12 cellular contexts compared by ENCODE assay signal in genomic region chr10:22317771-22318565, GRCh38. TPM values are rescaled to one million over a fixed set of nuclear protein-coding genes. Genes with fewer than 3 reads are reported as not detected.
DNase-seq lines count a peak whose midpoint lies in the region; ATAC-seq and TF ChIP-seq lines count a peak whose summit lies in the region.
"Had no signal": no experiment of that assay in that cellular context is flagged by ENCODE, and none has a peak within 500 bp of the region (broad histone marks: within the 10 kb centered on the region; RNA-seq: fewer than 3 reads in every experiment).

No MANE protein-coding gene starts in this region.

- no peak for DNase-seq in activated CD8-positive, alpha-beta memory T cell treated with anti-CD3 and anti-CD28 coated beads, Interleukin-2, amount 10 ng/mL, durations not matched to agents 7 days and 5 days
- no peak for DNase-seq in activated CD8-positive, alpha-beta memory T cell treated with anti-CD3 and anti-CD28 coated beads, Interleukin-2, amount 50 U/mL, for 48 hours
- DNase-seq in SJCRH30 (no peak), glutamatergic neuron (no peak), upper lobe of left lung (no peak), heart right ventricle (no peak), NCI-H128 (lab: John Stamatoyannopoulos, UW; ENCODE audit: unreplicated experiment) (no peak)
- DNase-seq in stimulated activated effector memory CD8-positive, alpha-beta T cell treated with anti-CD3 and anti-CD28 coated beads, Interleukin-12 subunit alpha, Interleukin-12 subunit beta, amount 100 ng/mL, for 72 hours (ENCODE audit: low spot score in 2 of 2) = no peak
- DNase-seq: NCI-H1930; small intestine; stimulated activated naive CD4-positive, alpha-beta T cell had no signal

- H3K4me3 Mint-ChIP-seq in activated CD8-positive, alpha-beta memory T cell treated with anti-CD3 and anti-CD28 coated beads, Interleukin-2, amount 10 ng/mL, durations not matched to agents 7 days and 5 days = peak overlapping the region; percentile 93
- peak overlapping the region; percentile 55 for H3K4me3 Mint-ChIP-seq in glutamatergic neuron (ENCODE audit: unreplicated experiment)
- H3K4me3 Mint-ChIP-seq in stimulated activated effector memory CD8-positive, alpha-beta T cell treated with anti-CD3 and anti-CD28 coated beads, Interleukin-12 subunit alpha, Interleukin-12 subunit beta, amount 100 ng/mL, for 72 hours = peak overlapping the region; percentile 87

- H3K4me1 ChIP-seq in SJCRH30 = peaks cover 16% of the 10 kb centered on the region
- peaks cover 24 to 41% (median 29%) of the 10 kb centered on the region in 4 donors for H3K4me1 ChIP-seq in upper lobe of left lung
- peaks cover under 1 to 50% (median 44%) of the 10 kb centered on the region in 9 donors for H3K4me1 ChIP-seq in heart right ventricle

- peaks cover 48% of the 10 kb centered on the region for H3K4me1 Mint-ChIP-seq in activated CD8-positive, alpha-beta memory T cell treated with anti-CD3 and anti-CD28 coated beads, Interleukin-2, amount 10 ng/mL, durations not matched to agents 7 days and 5 days
- peaks cover 10% of the 10 kb centered on the region for H3K4me1 Mint-ChIP-seq in glutamatergic neuron (ENCODE audit: low read depth, unreplicated experiment)
- peaks cover 27% of the 10 kb centered on the region for H3K4me1 Mint-ChIP-seq in stimulated activated effector memory CD8-positive, alpha-beta T cell treated with anti-CD3 and anti-CD28 coated beads, Interleukin-12 subunit alpha, Interleukin-12 subunit beta, amount 100 ng/mL, for 72 hours

- peaks cover 6% of the 10 kb centered on the region for H3K27me3 ChIP-seq in SJCRH30
- peaks cover 0 to 3% (median 1%) of the 10 kb centered on the region in 4 donors for H3K27me3 ChIP-seq in upper lobe of left lung
- H3K27me3 ChIP-seq in heart right ventricle = peaks cover 0 to 11% (median 0%) of the 10 kb centered on the region in 7 donors

- no peak for TF ChIP-seq EP300 in upper lobe of left lung (IDR thresholded peaks at IDR 0.05)

- H3K27ac ChIP-seq in SJCRH30 (no peak overlapping the region), upper lobe of left lung (no peak overlapping the region), heart right ventricle (no peak overlapping the region)
- H3K27ac ChIP-seq: SJSA1 had no signal

- no peaks in the 10 kb centered on the region for H3K9me3 Mint-ChIP-seq in activated CD8-positive, alpha-beta memory T cell treated with anti-CD3 and anti-CD28 coated beads, Interleukin-2, amount 10 ng/mL, durations not matched to agents 7 days and 5 days (ENCODE audit: low read depth)
- H3K9me3 Mint-ChIP-seq in glutamatergic neuron (ENCODE audit: unreplicated experiment) = peaks cover 20% of the 10 kb centered on the region
- no peaks in the 10 kb centered on the region for H3K9me3 Mint-ChIP-seq in stimulated activated effector memory CD8-positive, alpha-beta T cell treated with anti-CD3 and anti-CD28 coated beads, Interleukin-12 subunit alpha, Interleukin-12 subunit beta, amount 100 ng/mL, for 72 hours

- H3K9me3 ChIP-seq in SJCRH30 (replicated peaks) (no peaks in the 10 kb centered on the region), upper lobe of left lung (no peaks in the 10 kb centered on the region), heart right ventricle (no peaks in the 10 kb centered on the region)
- H3K9me3 ChIP-seq: SJSA1 had no signal

- TF ChIP-seq CTCF in glutamatergic neuron (IDR thresholded peaks at IDR 0.05; ENCODE audit: partially characterized antibody, unreplicated experiment) (no peak), upper lobe of left lung (IDR thresholded peaks at IDR 0.05) (no peak), heart right ventricle (IDR thresholded peaks at IDR 0.05) (no peak)

- peak overlapping the region; percentile 28 for H3K27ac Mint-ChIP-seq in activated CD8-positive, alpha-beta memory T cell treated with anti-CD3 and anti-CD28 coated beads, Interleukin-2, amount 10 ng/mL, durations not matched to agents 7 days and 5 days
- H3K27ac Mint-ChIP-seq in glutamatergic neuron (ENCODE audit: unreplicated experiment) = no peak overlapping the region
- H3K27ac Mint-ChIP-seq in stimulated activated effector memory CD8-positive, alpha-beta T cell treated with anti-CD3 and anti-CD28 coated beads, Interleukin-12 subunit alpha, Interleukin-12 subunit beta, amount 100 ng/mL, for 72 hours = peak overlapping the region; percentile 94

- ATAC-seq in activated CD8-positive, alpha-beta memory T cell treated with anti-CD3 and anti-CD28 coated beads, Interleukin-2, amount 10 ng/mL, durations not matched to agents 7 days and 5 days = no peak
- ATAC-seq in stimulated activated effector memory CD8-positive, alpha-beta T cell treated with anti-CD3 and anti-CD28 coated beads, Interleukin-12 subunit alpha, Interleukin-12 subunit beta, amount 100 ng/mL, for 72 hours = no peak
- no peak for ATAC-seq in upper lobe of left lung (ENCODE audit: low FRiP score in 2 of 2)
- ATAC-seq in heart right ventricle = no peak

- CTCF ChIA-PET in activated CD8-positive, alpha-beta memory T cell treated with anti-CD3 and anti-CD28 coated beads, Interleukin-2, amount 10 ng/mL, durations not matched to agents 7 days and 5 days (lab: Charles Lee) = interaction anchor here (0.7 to 3.4 kb wide), 2 partner anchors 21 to 52 kb away, joined by 3 to 13 read pairs; no protein-coding TSS in a partner anchor

- 0 out of 2 replicates have a peak, but pooled peaks cover 2% of the 10 kb centered on the region for H3K36me3 ChIP-seq in SJCRH30
- no peaks in the 10 kb centered on the region for H3K36me3 ChIP-seq in upper lobe of left lung
- no peaks in the 10 kb centered on the region for H3K36me3 ChIP-seq in heart right ventricle

- no peak for TF ChIP-seq POLR2A in upper lobe of left lung (IDR thresholded peaks at IDR 0.05)

- H3K36me3 Mint-ChIP-seq in activated CD8-positive, alpha-beta memory T cell treated with anti-CD3 and anti-CD28 coated beads, Interleukin-2, amount 10 ng/mL, durations not matched to agents 7 days and 5 days = peaks cover 20% of the 10 kb centered on the region
- peaks cover 4% of the 10 kb centered on the region for H3K36me3 Mint-ChIP-seq in glutamatergic neuron (ENCODE audit: unreplicated experiment)
- H3K36me3 Mint-ChIP-seq in stimulated activated effector memory CD8-positive, alpha-beta T cell treated with anti-CD3 and anti-CD28 coated beads, Interleukin-12 subunit alpha, Interleukin-12 subunit beta, amount 100 ng/mL, for 72 hours = peaks cover 46% of the 10 kb centered on the region

- intact Hi-C loops in heart right ventricle (cut with DNase I) = loop anchor here in 8 of 10 donors (2.0 to 10.0 kb wide), 9 partner anchors 63 to 316 kb away; partner anchors contain the start of gene DNAJC1 (in 5 of the 8)

- WGBS in upper lobe of left lung, 2 donors = 86 to 92% methylated on average over 6 of the region's 6 CpGs
- WGBS in heart right ventricle, 2 donors = 82 to 83% methylated on average over 6 of the region's 6 CpGs

- H3K27me3 Mint-ChIP-seq in activated CD8-positive, alpha-beta memory T cell treated with anti-CD3 and anti-CD28 coated beads, Interleukin-2, amount 10 ng/mL, durations not matched to agents 7 days and 5 days = peaks cover 18% of the 10 kb centered on the region
- H3K27me3 Mint-ChIP-seq in glutamatergic neuron (ENCODE audit: unreplicated experiment) = peaks cover 28% of the 10 kb centered on the region

- peak overlapping the region; percentile 97 for H3K4me3 ChIP-seq in SJCRH30
- no peak overlapping the region for H3K4me3 ChIP-seq in upper lobe of left lung
- peak overlapping the region in 4 of 10 donors; percentile 83 to 96 (median 86) for H3K4me3 ChIP-seq in heart right ventricle

RNA-seq across cellular contexts. Expression of gene COMMD3, which starts 1.8 kb away (rescaled TPM):
- 100 to 1,000 TPM in 1 of 2 experiments, 10 to 100 TPM in 1; 70.6 to 103 TPM for total RNA-seq in activated CD8-positive, alpha-beta memory T cell treated with anti-CD3 and anti-CD28 coated beads, Interleukin-2, amount 10 ng/mL, durations not matched to agents 7 days and 5 days
- 47.7 and 49.7 TPM in 2 replicates for total RNA-seq in SJCRH30 (2014; rRNA removed; shearing (Covaris generic))
- total RNA-seq in glutamatergic neuron (ENCODE audit: unreplicated experiment) (31.7 TPM), upper lobe of left lung (100 to 1,000 TPM in 1 of 6 donors, 10 to 100 TPM in 5; 11.0 to 312 (median 39.6) TPM), heart right ventricle (10 to 100 TPM; 72.7 to 95.0 (median 80.6) TPM)
- polyA plus RNA-seq in heart right ventricle = 10 to 100 TPM; 62.2 to 84.9 TPM

RNA-seq across cellular contexts. Expression of gene BMI1, which starts 2.9 kb away (rescaled TPM):
- 10 to 100 TPM; 45.9 to 74.6 TPM for total RNA-seq in activated CD8-positive, alpha-beta memory T cell treated with anti-CD3 and anti-CD28 coated beads, Interleukin-2, amount 10 ng/mL, durations not matched to agents 7 days and 5 days
- total RNA-seq in SJCRH30 (2014; rRNA removed; shearing (Covaris generic)) = 81.9 and 103 TPM in 2 replicates
- total RNA-seq in glutamatergic neuron (ENCODE audit: unreplicated experiment) = 23.3 TPM
- 10 to 100 TPM; 13.0 to 73.3 (median 41.5) TPM for total RNA-seq in upper lobe of left lung
- total RNA-seq in heart right ventricle = 10 to 100 TPM; 26.1 to 44.1 (median 34.5) TPM
- polyA plus RNA-seq in heart right ventricle = 10 to 100 TPM; 15.0 to 19.0 TPM

RNA-seq across cellular contexts. Expression of gene SPAG6, which starts 27.3 kb away (rescaled TPM):
- total RNA-seq in activated CD8-positive, alpha-beta memory T cell treated with anti-CD3 and anti-CD28 coated beads, Interleukin-2, amount 10 ng/mL, durations not matched to agents 7 days and 5 days = 1 to 10 TPM; 3.7 to 6.0 TPM
- 0.25 and 1.3 TPM in 2 replicates for total RNA-seq in SJCRH30 (2014; rRNA removed; shearing (Covaris generic))
- total RNA-seq in glutamatergic neuron (ENCODE audit: unreplicated experiment) (not detected), upper lobe of left lung (10 to 100 TPM in 2 of 6 donors, 1 to 10 TPM in 3, under 1 TPM in 1; 0.74 to 44.1 (median 8.7) TPM), heart right ventricle (not detected)
- under 1 TPM in 1 of 2 donors, not detected in 1; 0.01 TPM for polyA plus RNA-seq in heart right ventricle
- total RNA-seq: SJSA1 had no signal
